In genomic region chr17:3668279-3669084, GRCh38 we compare ENCODE assay signal across 8 cellular contexts.
A peak's percentile ranks its signal among the peaks of the same experiment; 100 is the strongest.
DNase-seq lines count a peak whose midpoint lies in the region; ATAC-seq lines count a peak whose summit lies in the region.

Gene EMC6, plus strand, starts transcription at chr17:3668812. Its CDS starts 335 bp downstream, at chr17:3669147.
Gene TAX1BP3, minus strand, starts transcription at chr17:3668578. Its CDS starts 52 bp downstream, at chr17:3668526.

- peak within 1 kb of the TSS; percentile 95 for H3K4me3 Mint-ChIP-seq in central memory CD8-positive, alpha-beta T cell

- H3K27me3 Mint-ChIP-seq in central memory CD8-positive, alpha-beta T cell = no peaks in the 10 kb centered on the region

- H3K4me1 Mint-ChIP-seq in central memory CD8-positive, alpha-beta T cell = peaks cover 22% of the 10 kb centered on the region

- ATAC-seq in GM19023 (IDR thresholded peaks at IDR 0.05; ENCODE audit: unreplicated experiment) (peak; percentile 86), HG03280 (IDR thresholded peaks at IDR 0.05; ENCODE audit: unreplicated experiment) (peak; percentile 86)
- ATAC-seq in central memory CD8-positive, alpha-beta T cell (replicated peaks; ENCODE audit: extremely low read depth, poor library complexity, severe bottlenecking) = peak; percentile 96

- H3K36me3 Mint-ChIP-seq in central memory CD8-positive, alpha-beta T cell (ENCODE audit: insufficient read depth) = peaks cover 15% of the 10 kb centered on the region

- peak within 1 kb of the TSS; percentile 95 for H3K27ac Mint-ChIP-seq in central memory CD8-positive, alpha-beta T cell (ENCODE audit: low read depth)

- DNase-seq in AG08396 (ENCODE audit: low spot score) (peak; percentile 100), NCI-H446 (lab: John Stamatoyannopoulos, UW) (peak; percentile 91 to 98), iris pigment epithelial cell (ENCODE audit: low read depth) (peak; percentile 96)
- DNase-seq in activated CD4-positive, CD25-positive, alpha-beta regulatory T cell treated with anti-CD3 and anti-CD28 coated beads, Interleukin-2, amount 50 U/mL, for 16 hours (ENCODE audit: low read depth, low spot score) = peak; percentile 99
- DNase-seq in central memory CD8-positive, alpha-beta T cell (ENCODE audit: low spot score in 2 of 2) = peak; percentile 99 to 100
- peak; percentile 96 to 98 for DNase-seq in stimulated activated CD4-positive, alpha-beta T cell treated with anti-CD3 and anti-CD28 coated beads, Interleukin-12 subunit alpha, Interleukin-12 subunit beta, amount 100 ng/mL, for 24 hours (ENCODE audit: low read depth in 2 of 2)

- H3K9me3 Mint-ChIP-seq in central memory CD8-positive, alpha-beta T cell = no peaks in the 10 kb centered on the region

Comparison
In these comparisons a context has a peak if more than half of its experiments do, and no peak if none do; other contexts are left out.
1. Peak in every context shown above with its lines: DNase-seq and ATAC-seq.